ENCODE assay signal across 8 cellular contexts in the genomic region with DNA sequence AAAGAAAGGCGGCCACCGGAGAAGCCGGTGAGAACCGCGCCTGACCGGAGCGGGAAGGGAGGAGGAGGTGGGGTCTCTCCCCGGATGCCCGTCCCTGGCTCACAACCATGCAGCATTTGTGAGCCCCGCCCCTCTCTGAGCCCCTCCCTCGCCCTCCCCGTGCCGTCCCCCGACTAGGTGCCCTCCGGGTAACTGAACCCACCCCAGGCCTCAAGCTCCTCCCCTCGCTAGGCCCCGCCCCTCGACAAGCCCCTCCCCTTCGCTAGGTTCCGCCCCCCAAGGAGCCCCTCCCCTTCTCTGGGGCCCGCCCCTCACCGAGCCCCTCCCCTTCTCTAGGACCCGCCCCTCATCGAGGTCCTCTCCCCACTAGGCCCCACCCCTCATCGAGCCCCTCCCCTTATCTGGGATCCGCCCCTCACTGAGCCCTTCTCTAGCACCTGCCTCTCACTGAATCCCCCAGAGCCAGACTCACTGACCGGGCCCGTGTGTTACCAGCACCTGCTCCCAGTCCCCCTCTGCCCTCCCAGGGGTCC. TPM values are rescaled to one million over a fixed set of nuclear protein-coding genes. Genes with fewer than 3 reads are reported as not detected.
DNase-seq lines count a peak whose midpoint lies in the region; ATAC-seq and TF ChIP-seq lines count a peak whose summit lies in the region.

No MANE protein-coding gene starts in this region.

- no peaks in the 10 kb centered on the region for H3K9me3 ChIP-seq in BLaER1
- H3K9me3 ChIP-seq in uterus, result no peaks in the 10 kb centered on the region

- POLR2A ChIA-PET in activated CD4-positive, alpha-beta T cell treated with anti-CD3 and anti-CD28 coated beads, Interleukin-2, amount 10 ng/mL, durations not matched to agents 7 days and 5 days (lab: Charles Lee), result no interaction called here

- H3K4me1 Mint-ChIP-seq in activated CD4-positive, alpha-beta T cell treated with anti-CD3 and anti-CD28 coated beads, Interleukin-2, amount 10 ng/mL, durations not matched to agents 7 days and 5 days, result peaks cover 3% of the 10 kb centered on the region

- no peak for TF ChIP-seq POLR2A in uterus (IDR thresholded peaks at IDR 0.05)

- peaks cover 12% of the 10 kb centered on the region for H3K27me3 ChIP-seq in BLaER1
- H3K27me3 ChIP-seq in uterus, result peaks cover 0 to 7% of the 10 kb centered on the region in 2 donors

- H3K4me1 ChIP-seq in BLaER1 (peaks cover 41% of the 10 kb centered on the region), uterus (no peaks in the 10 kb centered on the region)

- in situ Hi-C loops in KBM-7 (cut with MboI; ENCODE audit: low pct_unique_long_range_greater_than_20kb, low sequenced_read_pairs), result no loop called here

- H3K27ac Mint-ChIP-seq in activated CD4-positive, alpha-beta T cell treated with anti-CD3 and anti-CD28 coated beads, Interleukin-2, amount 10 ng/mL, durations not matched to agents 7 days and 5 days, result no peak overlapping the region

- no peaks in the 10 kb centered on the region for H3K9me3 Mint-ChIP-seq in activated CD4-positive, alpha-beta T cell treated with anti-CD3 and anti-CD28 coated beads, Interleukin-2, amount 10 ng/mL, durations not matched to agents 7 days and 5 days

- no peaks in the 10 kb centered on the region for H3K36me3 Mint-ChIP-seq in activated CD4-positive, alpha-beta T cell treated with anti-CD3 and anti-CD28 coated beads, Interleukin-2, amount 10 ng/mL, durations not matched to agents 7 days and 5 days (ENCODE audit: low read depth)

- intact Hi-C loops in uterus (cut with DNase I; ENCODE audit: low total_unique reads), result no loop called here

- H3K4me3 ChIP-seq in BLaER1 (peak overlapping the region; percentile 63), epithelial cell of esophagus (ENCODE audit: low read length) (no peak overlapping the region), skeletal muscle cell (ENCODE audit: low read depth, low read length) (peak overlapping the region; percentile 23), uterus (peak overlapping the region in 1 of 2 donors; percentile 12)

- no peak overlapping the region for H3K4me3 Mint-ChIP-seq in activated CD4-positive, alpha-beta T cell treated with anti-CD3 and anti-CD28 coated beads, Interleukin-2, amount 10 ng/mL, durations not matched to agents 7 days and 5 days

- peak overlapping the region; percentile 91 for H3K4me2 ChIP-seq in BLaER1

- H3K36me3 ChIP-seq in BLaER1, result no peaks in the 10 kb centered on the region
- H3K36me3 ChIP-seq in uterus, result no peaks in the 10 kb centered on the region

- CTCF ChIA-PET in activated CD4-positive, alpha-beta T cell treated with anti-CD3 and anti-CD28 coated beads, Interleukin-2, amount 10 ng/mL, durations not matched to agents 7 days and 5 days (lab: Charles Lee), result interaction anchor here (4.1 kb wide), 1 partner anchor 83 kb away, joined by 24 read pairs; no protein-coding TSS in a partner anchor

- TF ChIP-seq CTCF in epithelial cell of esophagus (IDR thresholded peaks at IDR 0.05; ENCODE audit: insufficient read depth, low read depth, low read length, missing control alignments), result no peak
- no peak for TF ChIP-seq CTCF in uterus (IDR thresholded peaks at IDR 0.05)

- H3K9ac ChIP-seq in BLaER1, result no peak overlapping the region

- no peak for ATAC-seq in HG02973 (IDR thresholded peaks at IDR 0.05; ENCODE audit: unreplicated experiment)

- H4K20me1 ChIP-seq in BLaER1, result no peaks in the 10 kb centered on the region

- H3K27me3 Mint-ChIP-seq in activated CD4-positive, alpha-beta T cell treated with anti-CD3 and anti-CD28 coated beads, Interleukin-2, amount 10 ng/mL, durations not matched to agents 7 days and 5 days, result peaks cover 25% of the 10 kb centered on the region

- DNase-seq in Kasumi-1 (lab: John Stamatoyannopoulos, UW) (peak; percentile 7 to 15), epithelial cell of esophagus (ENCODE audit: low read depth) (peak; percentile 34), skeletal muscle cell (ENCODE audit: low read depth) (no peak), KBM-7 (no peak), uterus (no peak)
- peak; percentile 47 for DNase-seq in activated CD4-positive, alpha-beta T cell treated with anti-CD3 and anti-CD28 coated beads, Interleukin-2, amount 10 ng/mL, durations not matched to agents 7 days and 5 days

- H3K27ac ChIP-seq in BLaER1 (no peak overlapping the region), uterus (no peak overlapping the region)

RNA-seq across cellular contexts. Expression of gene HSPB1, which starts 42.2 kb away (rescaled TPM):
- 10 to 100 TPM; 27.0 to 28.1 TPM for total RNA-seq in activated CD4-positive, alpha-beta T cell treated with anti-CD3 and anti-CD28 coated beads, Interleukin-2, amount 10 ng/mL, durations not matched to agents 7 days and 5 days
- total RNA-seq in uterus, result 1,000 to 10,000 TPM in 1 of 4 donors, 100 to 1,000 TPM in 2, 10 to 100 TPM in 1; 28.8 to 1,391 (median 758) TPM

RNA-seq across cellular contexts. Expression of gene SRRM3, which starts 58.5 kb away (rescaled TPM):
- not detected for total RNA-seq in activated CD4-positive, alpha-beta T cell treated with anti-CD3 and anti-CD28 coated beads, Interleukin-2, amount 10 ng/mL, durations not matched to agents 7 days and 5 days
- total RNA-seq in uterus, result 10 to 100 TPM in 1 of 4 donors, 1 to 10 TPM in 3; 1.3 to 15.9 (median 6.0) TPM

Comparison
In these comparisons a context has a peak if more than half of its experiments do, and no peak if none do; other contexts are left out.
1. DNase-seq: peak in Kasumi-1 (2 of 2), activated CD4-positive, alpha-beta T cell treated with anti-CD3 and anti-CD28 coated beads, Interleukin-2, amount 10 ng/mL, durations not matched to agents 7 days and 5 days (single experiment) and epithelial cell of esophagus (single experiment); none in skeletal muscle cell (single experiment), KBM-7 (single experiment) and uterus (0 of 2).